14 cellular contexts compared by ENCODE assay signal in the genomic region with DNA sequence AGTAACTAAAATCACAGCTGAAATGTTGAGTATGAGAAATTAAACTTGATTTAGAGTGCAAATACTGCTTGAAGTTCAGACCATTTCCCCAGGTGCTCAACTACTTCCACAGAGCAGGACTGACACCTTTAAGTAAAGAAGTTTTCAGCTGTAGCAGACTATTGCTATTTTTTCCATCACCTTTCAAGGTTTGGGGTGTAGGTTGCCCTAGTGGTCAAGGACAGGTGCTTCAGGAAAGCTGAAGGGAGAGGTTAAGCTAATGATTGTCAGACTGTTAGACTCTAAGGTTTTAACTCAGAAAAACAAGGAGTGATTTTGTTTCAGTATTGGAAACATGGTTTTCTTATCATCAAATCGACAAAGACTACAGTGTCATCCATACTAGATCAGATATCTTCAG.
DNase-seq lines count a peak whose midpoint lies in the region; ATAC-seq, FAIRE-seq and TF ChIP-seq lines count a peak whose summit lies in the region.
"Had no signal": no experiment of that assay in that cellular context is flagged by ENCODE, and none has a peak within 500 bp of the region (broad histone marks: within the 10 kb centered on the region; RNA-seq: fewer than 3 reads in every experiment).

No MANE protein-coding gene starts in this region.

- DNase-seq in DMS53 (lab: John Stamatoyannopoulos, UW): peak; percentile 21
- DNase-seq in DMS53 treated with DMSO at 0.1 percent for 48 hours (lab: John Stamatoyannopoulos, UW; ENCODE audit: unreplicated experiment): no peak
- DNase-seq in astrocyte of the cerebellum (ENCODE audit: low read depth): no peak
- DNase-seq in small intestine: peak; percentile 48
- no peak for DNase-seq in activated T-cell treated with anti-CD3 and anti-CD28 coated beads for 4 hours
- DNase-seq in NCI-H2196 treated with DMSO at 0.1 percent for 48 hours (lab: John Stamatoyannopoulos, UW; ENCODE audit: unreplicated experiment): no peak
- no peak for DNase-seq in activated effector memory CD4-positive, alpha-beta T cell treated with anti-CD3 and anti-CD28 coated beads, Interleukin-2, amount 50 U/mL, for 16 hours
- DNase-seq: 8988T; activated CD4-positive, alpha-beta T cell treated with anti-CD3 and anti-CD28 coated beads, Interleukin-2, amount 50 U/mL, for 4 hours; heart right ventricle; ovary; stimulated activated CD4-positive, alpha-beta T cell treated with anti-CD3 and anti-CD28 coated beads, Interleukin-12 subunit alpha, Interleukin-12 subunit beta, amount 100 ng/mL, for 4 hours had no signal

- H3K9me3 ChIP-seq in small intestine (ENCODE audit: control insufficient read depth, low read depth): no peaks in the 10 kb centered on the region
- H3K9me3 ChIP-seq: heart right ventricle, ovary, tibial nerve had no signal

- H3K4me1 ChIP-seq in small intestine (ENCODE audit: control insufficient read depth in 2 of 2, insufficient read depth in 1 of 2, low read depth in 1 of 2, low read length in 1 of 2): peaks cover 0 to 6% of the 10 kb centered on the region in 2 donors
- H3K4me1 ChIP-seq: tibial nerve had no signal

- 15 to 52% (median 36%) methylated on average over 1 of the region's 1 CpG for WGBS in small intestine, 3 donors

- H3K36me3 ChIP-seq in small intestine (ENCODE audit: control insufficient read depth in 2 of 2, insufficient read depth in 2 of 2, low read length in 2 of 2): no peaks in the 10 kb centered on the region
- H3K36me3 ChIP-seq: heart right ventricle, ovary, tibial nerve had no signal

- no peaks in the 10 kb centered on the region for H3K27me3 ChIP-seq in small intestine (ENCODE audit: control insufficient read depth in 2 of 2, insufficient read depth in 2 of 2, low read length in 2 of 2)
- H3K27me3 ChIP-seq: heart right ventricle, ovary, tibial nerve had no signal

- ATAC-seq in HG02642 (IDR thresholded peaks at IDR 0.05; ENCODE audit: poor library complexity, unreplicated experiment): peak; percentile 57
- ATAC-seq: heart right ventricle had no signal

- H3K4me3 ChIP-seq in astrocyte of the cerebellum (ENCODE audit: low read depth, low read length) (no peak overlapping the region), small intestine (ENCODE audit: low read depth in 1 of 2, low read length in 2 of 2) (no peak overlapping the region)
- H3K4me3 ChIP-seq: heart right ventricle, ovary, tibial nerve had no signal

- no peak for FAIRE-seq in small intestine (lab: Jason Lieb, UNC)

- in situ Hi-C loops in astrocyte of the cerebellum (cut with HindIII; ENCODE audit: low sequenced_read_pairs): no loop called here

- peak overlapping the region in 1 of 2 donors; percentile 27 for H3K27ac ChIP-seq in small intestine (ENCODE audit: low read depth in 1 of 2, low read length in 1 of 2)
- H3K27ac ChIP-seq: heart right ventricle, ovary, tibial nerve had no signal

- TF ChIP-seq CTCF in astrocyte of the cerebellum (IDR thresholded peaks at IDR 0.05; ENCODE audit: low read depth, low read length, missing control alignments): peak; percentile 7

Comparison
In these comparisons a context has a peak if more than half of its experiments do, and no peak if none do; other contexts are left out.
1. DNase-seq: peak in DMS53 (single experiment) and small intestine (single experiment); none in DMS53 treated with DMSO at 0.1 percent for 48 hours (single experiment), astrocyte of the cerebellum (single experiment), activated T-cell treated with anti-CD3 and anti-CD28 coated beads for 4 hours (single experiment), NCI-H2196 treated with DMSO at 0.1 percent for 48 hours (single experiment) and activated effector memory CD4-positive, alpha-beta T cell treated with anti-CD3 and anti-CD28 coated beads, Interleukin-2, amount 50 U/mL, for 16 hours (single experiment).